Comparison of ENCODE assay signal across 1 cellular context in the genomic region with DNA sequence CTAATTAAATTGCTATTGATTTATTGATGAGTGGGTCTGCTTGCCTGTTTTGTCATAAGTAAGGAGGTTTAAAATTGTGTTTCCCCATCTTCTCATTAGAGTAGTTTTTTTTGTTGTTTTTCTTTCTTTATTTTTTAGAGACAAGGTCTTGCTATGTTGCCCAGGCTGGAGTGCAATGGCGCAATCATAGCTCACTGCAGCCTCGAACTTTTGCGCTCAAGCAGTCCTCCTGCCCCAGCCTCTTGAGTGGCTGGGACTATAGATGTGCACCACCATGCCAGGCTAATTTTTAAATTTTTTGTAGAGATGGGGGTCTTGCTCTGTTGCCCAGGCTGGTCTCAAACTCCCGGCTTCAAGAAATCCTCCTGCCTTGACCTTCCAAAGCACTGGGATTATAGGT.
TF ChIP-seq lines count a peak whose summit lies in the region.

No MANE protein-coding gene starts in this region.

TF ChIP-seq in endothelial cell of umbilical vein, 7 proteins besides CTCF, POLR2A, EP300 and RAD21:
- no peak for TF ChIP-seq JUN (IDR thresholded peaks at IDR 0.05; ENCODE audit: borderline replicate concordance, insufficient read depth, insufficient read length, low read depth)
- TF ChIP-seq EZH2 (IDR thresholded peaks at IDR 0.05; ENCODE audit: borderline replicate concordance, low read depth, low read length, severe bottlenecking): no peak
- TF ChIP-seq FOS (IDR thresholded peaks at IDR 0.05; ENCODE audit: borderline replicate concordance, insufficient read depth, low read length): no peak
- TF ChIP-seq POLR2AphosphoS5 (IDR thresholded peaks at IDR 0.05; ENCODE audit: insufficient read depth, low read depth, low read length): no peak
- TF ChIP-seq GATA2 (IDR thresholded peaks at IDR 0.05; ENCODE audit: insufficient read depth, insufficient read length, low read depth, low read length): no peak
- no peak for TF ChIP-seq MYC (IDR thresholded peaks at IDR 0.05; ENCODE audit: low read depth, low read length)
- TF ChIP-seq, protein P1, sequence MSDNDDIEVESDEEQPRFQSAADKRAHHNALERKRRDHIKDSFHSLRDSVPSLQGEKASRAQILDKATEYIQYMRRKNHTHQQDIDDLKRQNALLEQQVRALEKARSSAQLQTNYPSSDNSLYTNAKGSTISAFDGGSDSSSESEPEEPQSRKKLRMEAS (IDR thresholded peaks at IDR 0.05; ENCODE audit: insufficient read depth, insufficient read length): no peak
